22 cellular contexts compared by ENCODE assay signal in the genomic region with DNA sequence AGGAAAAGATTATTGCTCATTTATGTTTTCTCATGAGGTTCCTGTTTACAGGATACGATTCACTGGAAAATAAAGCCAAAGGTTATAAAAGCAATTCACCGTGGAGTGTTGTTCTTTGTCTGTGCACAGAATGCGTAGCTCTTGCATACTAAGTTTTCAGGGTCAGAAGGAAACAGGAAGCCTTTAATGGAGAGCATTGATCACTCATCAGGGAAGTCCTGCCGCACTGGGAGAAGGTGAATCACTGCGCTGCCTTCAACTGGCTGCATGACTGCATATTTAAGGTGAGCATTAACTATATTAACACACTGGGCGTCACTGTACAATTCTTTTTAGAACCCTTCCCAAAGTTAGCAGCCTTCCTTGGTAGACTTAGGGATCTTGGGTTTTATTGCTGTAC.
"Had no signal": no experiment of that assay in that cellular context is flagged by ENCODE, and none has a peak within 500 bp of the region (broad histone marks: within the 10 kb centered on the region; RNA-seq: fewer than 3 reads in every experiment).

No MANE protein-coding gene starts in this region.

- H3K4me3 Mint-ChIP-seq: central memory CD8-positive, alpha-beta T cell; endodermal cell; naive B cell; natural killer cell treated with Interleukin-12 subunit alpha and Interleukin-12 subunit beta and Interleukin-15 and Interleukin-18, amount 100 ng/mL, for 72 hours; neural progenitor cell; stimulated activated naive CD8-positive, alpha-beta T cell treated with anti-CD3 and anti-CD28 coated beads, Interleukin-15, amount 100 ng/mL, for 72 hours had no signal

- H3K27ac Mint-ChIP-seq: endodermal cell; natural killer cell treated with Interleukin-12 subunit alpha and Interleukin-12 subunit beta and Interleukin-15 and Interleukin-18, amount 100 ng/mL, for 72 hours; neural progenitor cell; progenitor cell of endocrine pancreas; stimulated activated naive CD8-positive, alpha-beta T cell treated with anti-CD3 and anti-CD28 coated beads, Interleukin-15, amount 100 ng/mL, for 72 hours had no signal

- H3K27me3 Mint-ChIP-seq: progenitor cell of endocrine pancreas had no signal

- H3K4me1 Mint-ChIP-seq: central memory CD8-positive, alpha-beta T cell; naive B cell; stimulated activated naive CD8-positive, alpha-beta T cell treated with anti-CD3 and anti-CD28 coated beads, Interleukin-15, amount 100 ng/mL, for 72 hours had no signal

- H3K9me3 Mint-ChIP-seq: central memory CD8-positive, alpha-beta T cell; natural killer cell treated with Interleukin-12 subunit alpha and Interleukin-12 subunit beta and Interleukin-15 and Interleukin-18, amount 100 ng/mL, for 72 hours; stimulated activated naive CD8-positive, alpha-beta T cell treated with anti-CD3 and anti-CD28 coated beads, Interleukin-15, amount 100 ng/mL, for 72 hours had no signal

- DNase-seq: cortex of kidney; effector CD8-positive, alpha-beta T cell; endodermal cell; erythroblast; head of caudate nucleus; left cardiac atrium; left ventricle myocardium superior; lower lobe of right lung; naive B cell; stimulated activated CD4-positive, alpha-beta T cell treated with anti-CD3 and anti-CD28 coated beads, Interleukin-12 subunit alpha, Interleukin-12 subunit beta, amount 100 ng/mL, for 4 hours; stimulated activated CD4-positive, alpha-beta T cell treated with anti-CD3 and anti-CD28 coated beads, Interleukin-1b, Interleukin-23, amount 100 ng/mL, for 48 hours; stimulated activated CD4-positive, alpha-beta T cell treated with anti-CD3 and anti-CD28 coated beads, Interleukin-4, amount 100 ng/mL, for 1 hour; stimulated activated CD8-positive, alpha-beta memory T cell treated with anti-CD3 and anti-CD28 coated beads, Interleukin-4, amount 100 ng/mL, for 48 hours; stimulated activated naive CD4-positive, alpha-beta T cell; stimulated activated naive CD8-positive, alpha-beta T cell treated with anti-CD3 and anti-CD28 coated beads, Interleukin-15, amount 100 ng/mL, for 72 hours; thyroid gland; trophoblast cell had no signal

- ATAC-seq: left cardiac atrium; left ventricle myocardium superior; lower lobe of right lung; sciatic nerve; stimulated activated naive CD8-positive, alpha-beta T cell treated with anti-CD3 and anti-CD28 coated beads, Interleukin-15, amount 100 ng/mL, for 72 hours had no signal

- H3K36me3 Mint-ChIP-seq: naive B cell; natural killer cell treated with Interleukin-12 subunit alpha and Interleukin-12 subunit beta and Interleukin-15 and Interleukin-18, amount 100 ng/mL, for 72 hours; neural progenitor cell had no signal
